In the genomic region with DNA sequence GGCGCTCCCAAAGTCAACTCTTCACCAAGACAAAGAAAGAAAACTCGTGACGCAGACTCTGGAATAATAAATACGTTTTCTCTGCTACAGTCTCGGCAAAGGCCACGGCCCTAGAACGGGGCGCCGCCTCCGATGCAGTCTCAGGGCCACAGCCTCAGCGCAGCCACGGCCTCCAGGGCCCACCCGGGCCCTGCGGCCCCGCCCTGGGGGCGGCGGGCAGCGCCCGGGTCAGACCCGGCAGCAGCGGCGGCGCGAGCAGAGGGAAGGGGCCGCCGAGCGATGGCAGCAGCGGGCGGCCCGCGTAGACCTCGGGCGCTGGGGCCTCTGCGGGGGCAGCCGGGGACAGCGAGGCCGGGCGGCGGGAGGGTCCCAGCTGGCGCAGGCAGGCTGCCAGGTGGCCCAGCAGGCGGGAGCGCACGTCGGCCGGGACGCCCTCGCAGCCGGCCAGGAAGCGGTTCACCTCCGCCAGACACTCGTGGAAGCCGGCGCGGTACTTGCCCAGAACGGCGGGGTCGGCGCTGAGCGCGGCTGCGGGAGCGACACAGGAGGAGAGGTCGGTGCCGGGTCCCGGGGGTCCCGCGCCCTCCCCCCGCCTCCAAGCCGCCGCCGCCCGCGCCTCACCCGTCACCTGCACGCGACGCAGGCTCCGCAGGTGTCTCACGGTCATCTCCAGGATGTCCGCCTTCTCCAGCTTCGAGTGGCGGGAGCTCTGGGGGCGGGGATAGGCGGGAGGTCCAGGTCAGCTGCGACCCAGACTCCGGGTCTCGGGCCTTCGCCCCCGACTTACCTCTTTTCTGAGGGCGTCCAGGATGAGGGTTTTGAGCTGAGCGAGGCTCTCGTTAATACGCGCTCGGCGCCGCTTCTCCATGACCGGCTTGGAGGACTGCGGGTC, we compare ENCODE assay signal across 8 cellular contexts. TPM values are rescaled to one million over a fixed set of nuclear protein-coding genes. Genes with fewer than 3 reads are reported as not detected.
A peak's percentile ranks its signal among the peaks of the same experiment; 100 is the strongest.
DNase-seq lines count a peak whose midpoint lies in the region; ATAC-seq, FAIRE-seq and TF ChIP-seq lines count a peak whose summit lies in the region.

No MANE protein-coding gene starts in this region.

- intact Hi-C loops in K562 (cut with micrococcal nuclease) = no loop called here

- H2AFZ ChIP-seq in K562 (ENCODE audit: low read depth, low read length) = peak overlapping the region; percentile 66; the same call in 1 of the 2 replicates

- peak; percentile 61 to 70 (median 66) for DNase-seq in K562 (ENCODE audit: extremely low read depth in 1 of 4, low spot score in 3 of 4)
- DNase-seq in kidney epithelial cell (ENCODE audit: low read depth) = no peak
- peak; percentile 75 to 81 for DNase-seq in suprapubic skin (ENCODE audit: low spot score in 2 of 2)
- DNase-seq in G401 (ENCODE audit: low spot score) = no peak
- no peak for DNase-seq in NAMALWA (ENCODE audit: low spot score)

- CTCF ChIA-PET in K562 (lab: Yijun Ruan, JAX; ENCODE audit: low intra/inter-chr PET ratio) = no interaction called here

- H3K79me2 ChIP-seq in K562 (ENCODE audit: control insufficient read depth, insufficient read depth, low read length) = peaks cover 16% of the 10 kb centered on the region; the same call in 2 of the 3 replicates

- H3K4me3 ChIP-seq in BLaER1 (peak overlapping the region; percentile 70), HUES48 (ENCODE audit: low read depth, low read length) (peak overlapping the region; percentile 61; the same call in 1 of the 2 replicates), K562 (peak overlapping the region; percentile 52), kidney epithelial cell (ENCODE audit: low read depth, low read length) (peak overlapping the region; percentile 83), suprapubic skin (peak overlapping the region; percentile 56)

- peak; percentile 51 for FAIRE-seq in K562 (lab: Jason Lieb, UNC)

- ATAC-seq in K562 = peak; percentile 4; the same call in 2 of the 3 replicates
- no peak for ATAC-seq in GM21576 (IDR thresholded peaks at IDR 0.05; ENCODE audit: unreplicated experiment)

- POLR2A ChIA-PET in K562 (lab: Yijun Ruan, JAX) = interaction anchor here (1.5 kb wide), 1 partner anchor 18 kb away, joined by 3 read pairs; no protein-coding TSS in a partner anchor

- no peaks in the 10 kb centered on the region for H3K9me1 ChIP-seq in K562 (ENCODE audit: control insufficient read depth, insufficient read depth, low read length)

- TF ChIP-seq POLR2A in K562 (conservative IDR thresholded peaks at IDR 0.05) (no peak), suprapubic skin (IDR thresholded peaks at IDR 0.05) (no peak)

- H3K4me1 ChIP-seq in BLaER1 (peaks cover 63% of the 10 kb centered on the region), HUES48 (ENCODE audit: control insufficient read depth, insufficient read depth, low read length) (no peaks in the 10 kb centered on the region), K562 (replicated peaks in 1 of 2; ENCODE audit: control insufficient read depth in 2 of 2, insufficient read depth in 2 of 2, low read length in 2 of 2) (peaks cover 17 to 82% of the 10 kb centered on the region in 2 experiments), suprapubic skin (peaks cover 52% of the 10 kb centered on the region)

- H3K9me3 ChIP-seq in BLaER1 = no peaks in the 10 kb centered on the region
- H3K9me3 ChIP-seq in HUES48 (ENCODE audit: control insufficient read depth, insufficient read depth, low read length) = no peaks in the 10 kb centered on the region
- no peaks in the 10 kb centered on the region for H3K9me3 ChIP-seq in K562 (replicated peaks; ENCODE audit: control insufficient read depth, insufficient read depth, low read depth, low read length)
- no peaks in the 10 kb centered on the region for H3K9me3 ChIP-seq in suprapubic skin

- H3K27ac ChIP-seq in BLaER1 (no peak overlapping the region), HUES48 (ENCODE audit: low read depth, low read length) (peak overlapping the region; percentile 51), K562 (ENCODE audit: extremely low read depth, low read depth, low read length) (peak overlapping the region; percentile 95), suprapubic skin (peak overlapping the region; percentile 89)

- BruUV-seq in K562 (replicated peaks; lab: Mats Ljungman, UMichigan) = TSS peak; percentile 76

- peak in 1 of 2 experiments; percentile 39; a peak in 1 of 4 replicates for TF ChIP-seq RAD21 in K562 (CRISPR knock-in tag; conservative IDR thresholded peaks at IDR 0.05 in 1 of 2, IDR thresholded peaks at IDR 0.05 in 1 of 2)

- H3K9ac ChIP-seq in BLaER1 (peak overlapping the region; percentile 60), HUES48 (ENCODE audit: low read depth, low read length) (no peak overlapping the region), K562 (ENCODE audit: insufficient read depth in 1 of 2, low read depth in 2 of 2, low read length in 2 of 2) (peak overlapping the region; percentile 86 to 99)

- H3K36me3 ChIP-seq in BLaER1 = no peaks in the 10 kb centered on the region
- H3K36me3 ChIP-seq in HUES48 (ENCODE audit: control insufficient read depth, insufficient read depth, low read length) = no peaks in the 10 kb centered on the region
- no peaks in the 10 kb centered on the region for H3K36me3 ChIP-seq in K562 (ENCODE audit: control insufficient read depth, insufficient read depth, low read length)
- H3K36me3 ChIP-seq in kidney epithelial cell (ENCODE audit: control insufficient read depth, insufficient read depth, low read length) = no peaks in the 10 kb centered on the region
- no peaks in the 10 kb centered on the region for H3K36me3 ChIP-seq in suprapubic skin

- TF ChIP-seq EP300 in K562 (IDR thresholded peaks at IDR 0.05; ENCODE audit: low read length) = no peak
- TF ChIP-seq EP300 in suprapubic skin (IDR thresholded peaks at IDR 0.05) = no peak

- 1% methylated on average over 89 of the region's 99 CpGs for WGBS in K562 (ENCODE audit: insufficient coverage, low coverage, missing lambda C conversion rate)
- 0% methylated on average over 11 of the region's 99 CpGs for WGBS in suprapubic skin

- H3K27me3 ChIP-seq in BLaER1 (peaks cover 99% of the 10 kb centered on the region), HUES48 (ENCODE audit: control insufficient read depth, insufficient read depth, low read length) (peaks cover 87% of the 10 kb centered on the region), K562 (ENCODE audit: control insufficient read depth in 2 of 2, insufficient read depth in 2 of 2, low read length in 2 of 2) (peaks cover 0 to 8% of the 10 kb centered on the region in 2 experiments; a peak in 1 of 5 replicates), kidney epithelial cell (ENCODE audit: control insufficient read depth, insufficient read depth, low read length) (peaks cover 14% of the 10 kb centered on the region), suprapubic skin (peaks cover 75% of the 10 kb centered on the region)

- in situ Hi-C loops in K562 (cut with MboI) (no loop called here), G401 (cut with HindIII; ENCODE audit: low sequenced_read_pairs) (no loop called here)

- H4K20me1 ChIP-seq in BLaER1 = peaks cover 65% of the 10 kb centered on the region
- H4K20me1 ChIP-seq in K562 (replicated peaks; ENCODE audit: control insufficient read depth, insufficient read depth, low read length) = peaks cover 13% of the 10 kb centered on the region; the same call in 1 of the 2 replicates

- TF ChIP-seq CTCF in K562 (IDR thresholded peaks at IDR 0.05 in 2 of 3, conservative IDR thresholded peaks at IDR 0.05 in 1 of 3; ENCODE audit: insufficient read depth in 2 of 3, low read depth in 1 of 3, low read length in 3 of 3) (peak in 2 of 3 experiments; percentile 25 to 50; a peak in 3 of 6 replicates), kidney epithelial cell (IDR thresholded peaks at IDR 0.05; ENCODE audit: insufficient read depth, low read length, poor library complexity, severe bottlenecking) (no peak), suprapubic skin (IDR thresholded peaks at IDR 0.05) (no peak)

- peak overlapping the region; percentile 88 for H3K4me2 ChIP-seq in BLaER1
- peak overlapping the region; percentile 77 for H3K4me2 ChIP-seq in K562 (ENCODE audit: insufficient read depth, low read length)

RNA-seq across cellular contexts. Expression of a gene that starts 0.7 kb away (rescaled TPM):
- 5.7 and 23.9 TPM in 2 replicates for total RNA-seq in K562 (2011; cell fraction: chromatin; rRNA removed; ENCODE audit: low replicate concordance)
- 54.5 and 57.7 TPM in 2 replicates for total RNA-seq in K562 (2011; cell fraction: nucleolus; rRNA removed)
- 14.9 and 19.0 TPM in 2 replicates for total RNA-seq in K562 (2011; cell fraction: nucleoplasm; rRNA removed)
- total RNA-seq in K562 (2014; rRNA removed) = 41.4 and 49.2 TPM in 2 replicates
- 0.25 TPM in 1 of 2 replicates, not detected in the other for total RNA-seq in K562 (2014; rRNA removed; fragmentation: Illumina TruSeq; extraction: Trizol)
- total RNA-seq in K562 (2015; rRNA removed; fragmentation: Illumina TruSeq; extraction: Trizol) = 1.9 TPM in 2 replicates
- 40.5 and 44.3 TPM in 2 replicates for total RNA-seq in K562 (2021)
- polyA plus RNA-seq in K562 (2011; rRNA removed) = 5.3 and 10.4 TPM in 2 replicates
- polyA plus RNA-seq in K562 (2011; cell fraction: cytosol; rRNA removed) = 18.6 and 66.9 TPM in 2 replicates
- 86.7 and 173 TPM in 2 replicates for polyA plus RNA-seq in K562 (2011; cell fraction: nucleus; rRNA removed)
- polyA plus RNA-seq in K562 (2012) = 8.3 and 15.7 TPM in 2 replicates
- polyA plus RNA-seq in K562 (2014; fragmentation: Illumina TruSeq; extraction: Trizol) = 0.21 and 0.61 TPM in 2 replicates
- polyA plus RNA-seq in K562 (2014; fragmentation: Nextera tagmentation; extraction: Ambion mirVana) = not detected
- 33.7 and 43.7 TPM in 2 replicates for polyA plus RNA-seq in K562 (2014; rRNA removed)
- polyA minus RNA-seq in K562 (2011; rRNA and poly(A)+ RNA removed) = 0.21 TPM in 1 of 2 replicates, not detected in the other
- 3.6 and 11.6 TPM in 2 replicates for polyA minus RNA-seq in K562 (2011; cell fraction: cytosol; rRNA and poly(A)+ RNA removed)
- 7.2 and 11.6 TPM in 2 replicates for polyA minus RNA-seq in K562 (2011; cell fraction: nucleus; rRNA and poly(A)+ RNA removed)
- 160 and 184 TPM in 2 replicates for total RNA-seq in kidney epithelial cell
- total RNA-seq in suprapubic skin = 10 to 100 TPM; 12.7 to 34.8 (median 31.6) TPM
- total RNA-seq in G401 (2014; rRNA removed; shearing (Covaris generic)) = 27.5 and 66.5 TPM in 2 replicates

RNA-seq across cellular contexts. Expression of a gene that starts 14.1 kb away (rescaled TPM):
- 2.7 and 7.4 TPM in 2 replicates for total RNA-seq in K562 (2011; cell fraction: chromatin; rRNA removed; ENCODE audit: low replicate concordance)
- 13.3 and 15.0 TPM in 2 replicates for total RNA-seq in K562 (2011; cell fraction: nucleolus; rRNA removed)
- 6.9 and 9.5 TPM in 2 replicates for total RNA-seq in K562 (2011; cell fraction: nucleoplasm; rRNA removed)
- total RNA-seq in K562 (2014; rRNA removed) (58.3 and 70.7 TPM in 2 replicates), K562 (2014; rRNA removed; fragmentation: Illumina TruSeq; extraction: Trizol) (0.40 and 0.54 TPM in 2 replicates), K562 (2015; rRNA removed; fragmentation: Illumina TruSeq; extraction: Trizol) (10.8 and 11.6 TPM in 2 replicates), K562 (2021) (31.1 and 32.5 TPM in 2 replicates), kidney epithelial cell (68.7 and 97.7 TPM in 2 replicates), suprapubic skin (10 to 100 TPM in 1 of 4 donors, 1 to 10 TPM in 3; 5.4 to 10.1 (median 7.9) TPM)
- polyA plus RNA-seq in K562 (2011; rRNA removed) (14.5 and 15.7 TPM in 2 replicates), K562 (2014; fragmentation: Illumina TruSeq; extraction: Trizol) (2.6 and 12.8 TPM in 2 replicates), K562 (2014; fragmentation: Nextera tagmentation; extraction: Ambion mirVana) (10 to 100 TPM in 1 of 2 experiments, 1 to 10 TPM in 1; 7.2 to 12.2 TPM), K562 (2014; rRNA removed) (50.8 and 56.1 TPM in 2 replicates)
- polyA plus RNA-seq in K562 (2011; cell fraction: cytosol; rRNA removed) = 26.4 and 90.5 TPM in 2 replicates
- 11.7 and 19.4 TPM in 2 replicates for polyA plus RNA-seq in K562 (2011; cell fraction: nucleus; rRNA removed)
- 26.7 and 43.1 TPM in 2 replicates for polyA plus RNA-seq in K562 (2012)
- polyA minus RNA-seq in K562 (2011; rRNA and poly(A)+ RNA removed) = 1.9 and 3.6 TPM in 2 replicates
- polyA minus RNA-seq in K562 (2011; cell fraction: cytosol; rRNA and poly(A)+ RNA removed) = 6.9 and 7.5 TPM in 2 replicates
- 1.9 and 5.0 TPM in 2 replicates for polyA minus RNA-seq in K562 (2011; cell fraction: nucleus; rRNA and poly(A)+ RNA removed)
- total RNA-seq in G401 (2014; rRNA removed; shearing (Covaris generic)) = 213 and 304 TPM in 2 replicates

RNA-seq across cellular contexts. Expression of a gene that starts 17.3 kb away (rescaled TPM):
- 0.30 and 1.0 TPM in 2 replicates for total RNA-seq in K562 (2011; cell fraction: chromatin; rRNA removed; ENCODE audit: low replicate concordance)
- total RNA-seq in K562 (2011; cell fraction: nucleolus; rRNA removed) = 0.39 and 0.67 TPM in 2 replicates
- 0.23 and 0.29 TPM in 2 replicates for total RNA-seq in K562 (2011; cell fraction: nucleoplasm; rRNA removed)
- total RNA-seq in K562 (2014; rRNA removed) = not detected in 2 replicates
- not detected in 2 replicates for total RNA-seq in K562 (2014; rRNA removed; fragmentation: Illumina TruSeq; extraction: Trizol)
- total RNA-seq in K562 (2015; rRNA removed; fragmentation: Illumina TruSeq; extraction: Trizol) = not detected in 2 replicates
- total RNA-seq in K562 (2021) = not detected in 2 replicates
- polyA plus RNA-seq in K562 (2011; rRNA removed) = 0.04 TPM in 1 of 2 replicates, not detected in the other
- 0.06 TPM in 1 of 2 replicates, not detected in the other for polyA plus RNA-seq in K562 (2011; cell fraction: cytosol; rRNA removed)
- polyA plus RNA-seq in K562 (2011; cell fraction: nucleus; rRNA removed) = 0.18 and 0.25 TPM in 2 replicates
- polyA plus RNA-seq in K562 (2012) = 0.46 and 0.48 TPM in 2 replicates
- not detected in 2 replicates for polyA plus RNA-seq in K562 (2014; fragmentation: Illumina TruSeq; extraction: Trizol)
- polyA plus RNA-seq in K562 (2014; fragmentation: Nextera tagmentation; extraction: Ambion mirVana) = not detected
- not detected in 2 replicates for polyA plus RNA-seq in K562 (2014; rRNA removed)
- polyA minus RNA-seq in K562 (2011; rRNA and poly(A)+ RNA removed) = not detected in 2 replicates
- not detected in 2 replicates for polyA minus RNA-seq in K562 (2011; cell fraction: cytosol; rRNA and poly(A)+ RNA removed)
- 0.33 TPM in 1 of 2 replicates, not detected in the other for polyA minus RNA-seq in K562 (2011; cell fraction: nucleus; rRNA and poly(A)+ RNA removed)
- total RNA-seq in kidney epithelial cell = 0.34 TPM in 1 of 2 replicates, not detected in the other
- under 1 TPM; 0.24 to 0.93 (median 0.44) TPM for total RNA-seq in suprapubic skin
- 0.17 TPM in 1 of 2 replicates, not detected in the other for total RNA-seq in G401 (2014; rRNA removed; shearing (Covaris generic))

RNA-seq across cellular contexts. Expression of a gene that starts 20.8 kb away (rescaled TPM):
- 268 and 576 TPM in 2 replicates for total RNA-seq in K562 (2011; cell fraction: chromatin; rRNA removed; ENCODE audit: low replicate concordance)
- total RNA-seq in K562 (2011; cell fraction: nucleolus; rRNA removed) = 387 and 414 TPM in 2 replicates
- total RNA-seq in K562 (2011; cell fraction: nucleoplasm; rRNA removed) = 326 and 377 TPM in 2 replicates
- 29.5 and 37.2 TPM in 2 replicates for total RNA-seq in K562 (2014; rRNA removed)
- total RNA-seq in K562 (2014; rRNA removed; fragmentation: Illumina TruSeq; extraction: Trizol) = 4.5 and 4.9 TPM in 2 replicates
- total RNA-seq in K562 (2015; rRNA removed; fragmentation: Illumina TruSeq; extraction: Trizol) = 12.0 and 13.2 TPM in 2 replicates
- 89.7 and 111 TPM in 2 replicates for total RNA-seq in K562 (2021)
- polyA plus RNA-seq in K562 (2011; rRNA removed) = 18.1 and 39.0 TPM in 2 replicates
- polyA plus RNA-seq in K562 (2011; cell fraction: cytosol; rRNA removed) = 28.0 and 43.3 TPM in 2 replicates
- 483 and 499 TPM in 2 replicates for polyA plus RNA-seq in K562 (2011; cell fraction: nucleus; rRNA removed)
- 66.2 and 73.2 TPM in 2 replicates for polyA plus RNA-seq in K562 (2012)
- polyA plus RNA-seq in K562 (2014; fragmentation: Illumina TruSeq; extraction: Trizol) = 19.2 and 34.8 TPM in 2 replicates
- polyA plus RNA-seq in K562 (2014; fragmentation: Nextera tagmentation; extraction: Ambion mirVana) = under 1 TPM; 0.04 to 0.06 TPM
- 49.3 and 67.7 TPM in 2 replicates for polyA plus RNA-seq in K562 (2014; rRNA removed)
- 12.6 and 21.4 TPM in 2 replicates for polyA minus RNA-seq in K562 (2011; rRNA and poly(A)+ RNA removed)
- polyA minus RNA-seq in K562 (2011; cell fraction: cytosol; rRNA and poly(A)+ RNA removed) = 33.4 and 47.6 TPM in 2 replicates
- polyA minus RNA-seq in K562 (2011; cell fraction: nucleus; rRNA and poly(A)+ RNA removed) = 68.5 and 80.0 TPM in 2 replicates
- total RNA-seq in kidney epithelial cell = 479 and 617 TPM in 2 replicates
- 10 to 100 TPM; 50.6 to 84.8 (median 71.1) TPM for total RNA-seq in suprapubic skin
- total RNA-seq in G401 (2014; rRNA removed; shearing (Covaris generic)) = 103 and 106 TPM in 2 replicates

RNA-seq across cellular contexts. Expression of a gene that starts 32.9 kb away (rescaled TPM):
- total RNA-seq in K562 (2011; cell fraction: chromatin; rRNA removed; ENCODE audit: low replicate concordance) = 0.99 and 3.5 TPM in 2 replicates
- total RNA-seq in K562 (2011; cell fraction: nucleolus; rRNA removed) = 1.2 and 2.6 TPM in 2 replicates
- 0.88 and 1.6 TPM in 2 replicates for total RNA-seq in K562 (2011; cell fraction: nucleoplasm; rRNA removed)
- total RNA-seq in K562 (2014; rRNA removed) (0.09 and 0.69 TPM in 2 replicates), K562 (2014; rRNA removed; fragmentation: Illumina TruSeq; extraction: Trizol) (0.07 TPM in 1 of 2 replicates, not detected in the other), K562 (2015; rRNA removed; fragmentation: Illumina TruSeq; extraction: Trizol) (0.11 and 0.18 TPM in 2 replicates), K562 (2021) (1.2 and 1.5 TPM in 2 replicates), kidney epithelial cell (13.2 and 13.3 TPM in 2 replicates), suprapubic skin (10 to 100 TPM; 36.1 to 69.0 (median 48.4) TPM)
- polyA plus RNA-seq in K562 (2011; rRNA removed) (0.13 and 0.34 TPM in 2 replicates), K562 (2014; fragmentation: Illumina TruSeq; extraction: Trizol) (0.13 and 0.69 TPM in 2 replicates), K562 (2014; fragmentation: Nextera tagmentation; extraction: Ambion mirVana) (not detected), K562 (2014; rRNA removed) (0.52 and 0.80 TPM in 2 replicates)
- polyA plus RNA-seq in K562 (2011; cell fraction: cytosol; rRNA removed) = 0.12 and 0.37 TPM in 2 replicates
- 2.6 and 3.6 TPM in 2 replicates for polyA plus RNA-seq in K562 (2011; cell fraction: nucleus; rRNA removed)
- polyA plus RNA-seq in K562 (2012) = 0.47 and 1.4 TPM in 2 replicates
- polyA minus RNA-seq in K562 (2011; rRNA and poly(A)+ RNA removed) = not detected in 2 replicates
- 0.55 TPM in 1 of 2 replicates, not detected in the other for polyA minus RNA-seq in K562 (2011; cell fraction: cytosol; rRNA and poly(A)+ RNA removed)
- 1.3 and 1.8 TPM in 2 replicates for polyA minus RNA-seq in K562 (2011; cell fraction: nucleus; rRNA and poly(A)+ RNA removed)
- 4.3 and 5.5 TPM in 2 replicates for total RNA-seq in G401 (2014; rRNA removed; shearing (Covaris generic))

Comparison
In these comparisons a context has a peak if more than half of its experiments do, and no peak if none do; other contexts are left out.
1. DNase-seq: peak in K562 (4 of 4) and suprapubic skin (2 of 2); none in kidney epithelial cell (single experiment), G401 (single experiment) and NAMALWA (single experiment).
2. CTCF ChIP-seq: peak in K562 (2 of 3); none in kidney epithelial cell (single experiment) and suprapubic skin (0 of 2).
3. Peak in every context shown above with its lines, with median percentiles within 50 percentile points of each other: H3K4me3 ChIP-seq.